8 cellular contexts compared by ENCODE assay signal in the genomic region with DNA sequence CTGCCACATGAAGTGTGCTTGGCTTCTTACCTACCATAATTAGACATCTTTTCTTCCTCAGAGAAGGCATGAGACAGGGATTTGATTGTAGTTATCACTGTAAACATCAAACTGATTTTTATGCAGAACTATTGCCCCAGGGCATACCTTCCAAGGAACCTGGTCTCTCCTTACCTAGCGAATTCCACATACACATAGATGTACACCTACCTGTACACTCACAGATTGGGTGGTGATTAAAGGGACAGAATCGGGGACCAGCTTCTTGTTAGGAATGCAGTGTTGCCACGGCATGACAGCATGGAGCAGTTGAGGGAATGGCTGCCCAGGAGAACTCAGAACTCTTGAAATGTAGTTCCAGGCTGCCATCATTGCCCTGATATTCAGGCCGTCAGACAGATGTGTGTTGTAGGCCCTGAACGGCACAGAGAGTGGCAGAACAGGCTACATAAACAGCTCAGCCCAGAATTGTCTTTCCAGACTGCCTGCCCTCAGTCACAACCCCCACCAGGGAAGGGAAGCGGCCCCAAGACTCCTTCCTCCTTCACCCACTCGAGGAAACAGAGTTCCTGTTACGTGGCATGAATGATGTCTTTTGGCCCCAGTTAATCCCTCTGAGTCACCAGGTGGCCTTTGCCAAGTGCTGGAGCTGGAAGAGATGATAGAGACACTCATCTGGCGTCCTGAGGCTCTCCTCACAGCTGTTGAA. TPM values are rescaled to one million over a fixed set of nuclear protein-coding genes. Genes with fewer than 3 reads are reported as not detected.
A peak's percentile ranks its signal among the peaks of the same experiment; 100 is the strongest.
DNase-seq lines count a peak whose midpoint lies in the region; ATAC-seq and TF ChIP-seq lines count a peak whose summit lies in the region.

No MANE protein-coding gene starts in this region.

- no peak for TF ChIP-seq POLR2A in HCT116 (IDR thresholded peaks at IDR 0.05; ENCODE audit: borderline replicate concordance, extremely low read depth, insufficient read depth, insufficient read length)
- TF ChIP-seq POLR2A in gastrocnemius medialis (IDR thresholded peaks at IDR 0.05), result no peak

- H3K9me3 ChIP-seq in HCT116 (ENCODE audit: control insufficient read depth in 1 of 2, insufficient read depth in 1 of 2, low read depth in 1 of 2, low read length in 2 of 2) (no peaks in the 10 kb centered on the region), gastrocnemius medialis (no peaks in the 10 kb centered on the region)

- DNase-seq in HCT116 (ENCODE audit: low read depth, low spot score) (peak; percentile 79), UCSD-AML1 (lab: John Stamatoyannopoulos, UW; ENCODE audit: unreplicated experiment) (peak; percentile 71), left cardiac atrium (peak; percentile 90), gastrocnemius medialis (peak; percentile 73 to 90), NCI-H748 treated with DMSO at 0.1 percent for 48 hours (lab: John Stamatoyannopoulos, UW) (no peak), NCI-H1105 (lab: John Stamatoyannopoulos, UW) (no peak), NCI-H2081 treated with DMSO at 0.1 percent for 48 hours (lab: John Stamatoyannopoulos, UW) (no peak)

- H3K36me3 ChIP-seq in HCT116 (ENCODE audit: control insufficient read depth in 1 of 2, insufficient read depth in 2 of 2, low read length in 2 of 2) (peaks cover 3 to 5% of the 10 kb centered on the region in 2 experiments; a peak in 3 of 4 replicates), gastrocnemius medialis (peaks cover 0 to 44% of the 10 kb centered on the region in 2 donors)

- H3K27me3 ChIP-seq in HCT116 (ENCODE audit: insufficient read depth, low read length) (no peaks in the 10 kb centered on the region), gastrocnemius medialis (no peaks in the 10 kb centered on the region)

- H3K4me3 ChIP-seq in HCT116 (replicated peaks in 1 of 2; ENCODE audit: low read depth in 1 of 2, low read length in 2 of 2) (peak overlapping the region in 1 of 2 experiments; percentile 35; a peak in 3 of 4 replicates), gastrocnemius medialis (no peak overlapping the region)

- in situ Hi-C loops in gastrocnemius medialis (cut with MboI; ENCODE audit: low sequenced_read_pairs in 4 of 4), result no loop called here

- TF ChIP-seq CTCF in HCT116 (IDR thresholded peaks at IDR 0.05 in 2 of 3, conservative IDR thresholded peaks at IDR 0.05 in 1 of 3; ENCODE audit: borderline replicate concordance in 1 of 3, insufficient read depth in 1 of 3, low read depth in 2 of 3, low read length in 2 of 3), result no peak
- TF ChIP-seq CTCF in gastrocnemius medialis (IDR thresholded peaks at IDR 0.05 in 4 of 5, conservative IDR thresholded peaks at IDR 0.05 in 1 of 5), result no peak

- CTCF ChIA-PET in HCT116 (lab: Charles Lee), result interaction anchor here (0.5 to 2.6 kb wide), 28 partner anchors 9 to 296 kb away, joined by 3 to 22 read pairs (median 4); a partner anchor contains a TSS

- H3K4me1 ChIP-seq in HCT116 (ENCODE audit: control insufficient read depth in 1 of 2, insufficient read depth in 2 of 2, low read length in 2 of 2) (peaks cover 39 to 52% of the 10 kb centered on the region in 2 experiments), gastrocnemius medialis (peaks cover 63 to 65% of the 10 kb centered on the region in 2 donors)

- no peak for TF ChIP-seq RAD21 in HCT116 (IDR thresholded peaks at IDR 0.05; ENCODE audit: low read depth)

- peak overlapping the region; percentile 78 for H3K4me2 ChIP-seq in HCT116 (ENCODE audit: low read length)

- RAD21 ChIA-PET in HCT116 (lab: Charles Lee; ENCODE audit: low non-redundant PET in 1 of 2, low total read pairs in 2 of 2, uncharacterized antibody in 2 of 2, unreplicated experiment in 2 of 2), result interaction anchor here (0.6 to 1.5 kb wide), 4 partner anchors 8 to 11 kb away, joined by 3 to 6 read pairs (median 4); no protein-coding TSS in a partner anchor

- ATAC-seq in HCT116 (peak; percentile 30), left cardiac atrium (peak; percentile 48 to 71), gastrocnemius medialis (peak; percentile 74 to 75), HG03571 (IDR thresholded peaks at IDR 0.05; ENCODE audit: unreplicated experiment) (no peak)

- POLR2A ChIA-PET in HCT116 (lab: Charles Lee), result interaction anchor here (0.5 to 4.6 kb wide), 5 partner anchors 9 to 515 kb away, joined by 3 to 28 read pairs (median 7); a partner anchor contains a TSS

- no peaks in the 10 kb centered on the region for H3K9me2 ChIP-seq in HCT116 (ENCODE audit: insufficient read depth)

- H4K20me1 ChIP-seq in HCT116 (ENCODE audit: insufficient read depth), result no peaks in the 10 kb centered on the region

- H3K27ac ChIP-seq in HCT116 (ENCODE audit: low read depth, low read length) (peak overlapping the region; percentile 93), gastrocnemius medialis (peak overlapping the region; percentile 77 to 89 (median 86))

- intact Hi-C loops in HCT116 (cut with micrococcal nuclease) (loop anchor here (5.0 kb wide), 1 partner anchor 111 kb away; no protein-coding TSS in a partner anchor), left cardiac atrium (cut with DNase I) (loop anchor here (5.0 to 10.0 kb wide), 4 partner anchors 63 to 203 kb away; a partner anchor contains a TSS), gastrocnemius medialis (cut with DNase I; ENCODE audit: low total_unique reads) (loop anchor here (2.0 to 5.0 kb wide), 3 partner anchors 59 to 196 kb away; a partner anchor contains a TSS)

- H2AFZ ChIP-seq in HCT116 (ENCODE audit: low read depth, low read length, poor library complexity, severe bottlenecking), result no peak overlapping the region

- peak overlapping the region; percentile 63 for H3K9ac ChIP-seq in HCT116 (ENCODE audit: low read length)

- H3K79me2 ChIP-seq in HCT116 (ENCODE audit: insufficient read depth, low read length), result no peaks in the 10 kb centered on the region

- BruUV-seq in HCT116 (replicated peaks; lab: Mats Ljungman, UMichigan), result TSS peak; percentile 85

TF ChIP-seq in HCT116, 20 proteins besides CTCF, POLR2A, EP300 and RAD21 (continues in another document):
- TF ChIP-seq JUND (IDR thresholded peaks at IDR 0.05), result peak; percentile 88
- peak; percentile 64; the same call in 1 of the 2 replicates for TF ChIP-seq POLR2AphosphoS5 (IDR thresholded peaks at IDR 0.05; ENCODE audit: low read depth, low read length)
- TF ChIP-seq SIN3A (IDR thresholded peaks at IDR 0.05; ENCODE audit: low read depth), result peak; percentile 52; the same call in 1 of the 2 replicates
- TF ChIP-seq YY1 (IDR thresholded peaks at IDR 0.05; ENCODE audit: extremely low read depth, insufficient replicate concordance, low read depth, low read length), result no peak
- TF ChIP-seq SP1 (IDR thresholded peaks at IDR 0.05; ENCODE audit: low read depth), result peak; percentile 91
- peak; percentile 93 for TF ChIP-seq FOSL1 (IDR thresholded peaks at IDR 0.05; ENCODE audit: low read depth)
- no peak for TF ChIP-seq ZFX (IDR thresholded peaks at IDR 0.05)
- TF ChIP-seq ZNF274 (IDR thresholded peaks at IDR 0.05; ENCODE audit: low read depth, low read length), result no peak
- TF ChIP-seq ELF1 (IDR thresholded peaks at IDR 0.05; ENCODE audit: borderline replicate concordance, low read depth), result no peak
- 0 out of 2 replicates have a peak, but pooled peaks have one; percentile 20 for TF ChIP-seq EGR1 (IDR thresholded peaks at IDR 0.05; ENCODE audit: low read depth)
- TF ChIP-seq, protein P1, sequence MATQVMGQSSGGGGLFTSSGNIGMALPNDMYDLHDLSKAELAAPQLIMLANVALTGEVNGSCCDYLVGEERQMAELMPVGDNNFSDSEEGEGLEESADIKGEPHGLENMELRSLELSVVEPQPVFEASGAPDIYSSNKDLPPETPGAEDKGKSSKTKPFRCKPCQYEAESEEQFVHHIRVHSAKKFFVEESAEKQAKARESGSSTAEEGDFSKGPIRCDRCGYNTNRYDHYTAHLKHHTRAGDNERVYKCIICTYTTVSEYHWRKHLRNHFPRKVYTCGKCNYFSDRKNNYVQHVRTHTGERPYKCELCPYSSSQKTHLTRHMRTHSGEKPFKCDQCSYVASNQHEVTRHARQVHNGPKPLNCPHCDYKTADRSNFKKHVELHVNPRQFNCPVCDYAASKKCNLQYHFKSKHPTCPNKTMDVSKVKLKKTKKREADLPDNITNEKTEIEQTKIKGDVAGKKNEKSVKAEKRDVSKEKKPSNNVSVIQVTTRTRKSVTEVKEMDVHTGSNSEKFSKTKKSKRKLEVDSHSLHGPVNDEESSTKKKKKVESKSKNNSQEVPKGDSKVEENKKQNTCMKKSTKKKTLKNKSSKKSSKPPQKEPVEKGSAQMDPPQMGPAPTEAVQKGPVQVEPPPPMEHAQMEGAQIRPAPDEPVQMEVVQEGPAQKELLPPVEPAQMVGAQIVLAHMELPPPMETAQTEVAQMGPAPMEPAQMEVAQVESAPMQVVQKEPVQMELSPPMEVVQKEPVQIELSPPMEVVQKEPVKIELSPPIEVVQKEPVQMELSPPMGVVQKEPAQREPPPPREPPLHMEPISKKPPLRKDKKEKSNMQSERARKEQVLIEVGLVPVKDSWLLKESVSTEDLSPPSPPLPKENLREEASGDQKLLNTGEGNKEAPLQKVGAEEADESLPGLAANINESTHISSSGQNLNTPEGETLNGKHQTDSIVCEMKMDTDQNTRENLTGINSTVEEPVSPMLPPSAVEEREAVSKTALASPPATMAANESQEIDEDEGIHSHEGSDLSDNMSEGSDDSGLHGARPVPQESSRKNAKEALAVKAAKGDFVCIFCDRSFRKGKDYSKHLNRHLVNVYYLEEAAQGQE (IDR thresholded peaks at IDR 0.05; ENCODE audit: low read depth), result no peak
- TF ChIP-seq CEBPB (IDR thresholded peaks at IDR 0.05; ENCODE audit: low read depth), result no peak
- TF ChIP-seq SRF (IDR thresholded peaks at IDR 0.05; ENCODE audit: low read depth), result peak; percentile 86

RNA-seq across cellular contexts. Expression of a gene that starts 17.8 kb away (rescaled TPM):
- total RNA-seq in HCT116 (2021; ENCODE audit: unreplicated experiment), result 17.7 TPM
- polyA plus RNA-seq in HCT116 (2012), result 10.5 and 11.0 TPM in 2 replicates
- total RNA-seq in left cardiac atrium, result 10 to 100 TPM; 15.1 to 20.7 TPM
- total RNA-seq in gastrocnemius medialis, result 10 to 100 TPM; 16.4 to 30.1 (median 24.1) TPM

RNA-seq across cellular contexts. Expression of a gene that starts 34.5 kb away (rescaled TPM):
- 1.4 TPM for total RNA-seq in HCT116 (2021; ENCODE audit: unreplicated experiment)
- polyA plus RNA-seq in HCT116 (2012), result 1.6 and 1.8 TPM in 2 replicates
- total RNA-seq in left cardiac atrium, result 1 to 10 TPM; 2.8 to 3.7 TPM
- under 1 TPM in 3 of 4 donors, not detected in 1; 0.33 to 0.66 (median 0.47) TPM for total RNA-seq in gastrocnemius medialis

RNA-seq across cellular contexts. Expression of a gene that starts 43.7 kb away (rescaled TPM):
- total RNA-seq in HCT116 (2021; ENCODE audit: unreplicated experiment) (137 TPM), left cardiac atrium (10 to 100 TPM; 37.2 to 37.5 TPM), gastrocnemius medialis (10 to 100 TPM; 22.4 to 39.9 (median 27.5) TPM)
- polyA plus RNA-seq in HCT116 (2012), result 108 and 113 TPM in 2 replicates

RNA-seq across cellular contexts. Expression of a gene that starts 48.7 kb away (rescaled TPM):
- total RNA-seq in HCT116 (2021; ENCODE audit: unreplicated experiment), result 47.9 TPM
- 51.7 and 52.4 TPM in 2 replicates for polyA plus RNA-seq in HCT116 (2012)
- 10 to 100 TPM; 51.3 to 55.3 TPM for total RNA-seq in left cardiac atrium
- 10 to 100 TPM; 49.7 to 81.9 (median 53.8) TPM for total RNA-seq in gastrocnemius medialis

RNA-seq across cellular contexts. Expression of a gene that starts 59.3 kb away (rescaled TPM):
- total RNA-seq in HCT116 (2021; ENCODE audit: unreplicated experiment) (24.3 TPM), left cardiac atrium (1 to 10 TPM; 2.2 to 3.4 TPM), gastrocnemius medialis (1 to 10 TPM in 2 of 4 donors, under 1 TPM in 2; 0.46 to 2.7 (median 1.4) TPM)
- 15.4 and 18.2 TPM in 2 replicates for polyA plus RNA-seq in HCT116 (2012)

Comparison
In these comparisons a context has a peak if more than half of its experiments do, and no peak if none do; other contexts are left out.
1. DNase-seq: peak in HCT116 (single experiment), UCSD-AML1 (single experiment), left cardiac atrium (single experiment) and gastrocnemius medialis (2 of 2); none in NCI-H748 treated with DMSO at 0.1 percent for 48 hours (single experiment), NCI-H1105 (single experiment) and NCI-H2081 treated with DMSO at 0.1 percent for 48 hours (single experiment).